Comparison of ENCODE assay signal across 11 cellular contexts in genomic region chr16:30068333-30068732, GRCh38. TPM values are rescaled to one million over a fixed set of nuclear protein-coding genes. Genes with fewer than 3 reads are reported as not detected.
DNase-seq lines count a peak whose midpoint lies in the region; ATAC-seq and TF ChIP-seq lines count a peak whose summit lies in the region.
"Had no signal": no experiment of that assay in that cellular context is flagged by ENCODE, and none has a peak within 500 bp of the region (broad histone marks: within the 10 kb centered on the region; RNA-seq: fewer than 3 reads in every experiment).

No MANE protein-coding gene starts in this region.

- H3K9ac ChIP-seq in skeletal muscle satellite cell (ENCODE audit: low read depth, low read length), result peak overlapping the region; percentile 26

- H3K36me3 Mint-ChIP-seq in T-helper 1 cell treated with Interleukin-12 subunit alpha and Interleukin-12 subunit beta and Interleukin-4 antibody, amounts not matched to agents 30 μg/mL and 1 μg/mL, for 36 hours (ENCODE audit: low read depth), result peaks cover 43% of the 10 kb centered on the region
- peaks cover 98% of the 10 kb centered on the region for H3K36me3 Mint-ChIP-seq in dendritic cell treated with granulocyte-macrophage colony-stimulating factor and Interleukin-4, amounts not matched to agents 40 ng/mL and 50 ng/mL, for 4 days (ENCODE audit: low read depth)

- DNase-seq in T-helper 1 cell (no peak), PC-9 (no peak), cerebellar cortex (ENCODE audit: low spot score) (no peak), KBM-7 (no peak)
- DNase-seq: kidney, NCI-H1105 treated with DMSO at 0.1 percent for 48 hours, thyroid gland had no signal

- intact Hi-C loops in PC-9 (cut with micrococcal nuclease; ENCODE audit: unreplicated experiment), result loop anchor here (5.0 kb wide), 1 partner anchor 589 kb away; the partner anchor contains the start of gene FBRS
- intact Hi-C loops in dendritic cell treated with granulocyte-macrophage colony-stimulating factor and Interleukin-4, amounts not matched to agents 40 ng/mL and 50 ng/mL, for 4 days (cut with micrococcal nuclease), result no loop called here

- peak overlapping the region; percentile 97 for H3K4me2 ChIP-seq in PC-9
- H3K4me2 ChIP-seq in skeletal muscle satellite cell (ENCODE audit: low read length), result peak overlapping the region; percentile 60

- H3K9me3 Mint-ChIP-seq in T-helper 1 cell treated with Interleukin-12 subunit alpha and Interleukin-12 subunit beta and Interleukin-4 antibody, amounts not matched to agents 30 μg/mL and 1 μg/mL, for 36 hours, result no peaks in the 10 kb centered on the region
- H3K9me3 Mint-ChIP-seq in dendritic cell treated with granulocyte-macrophage colony-stimulating factor and Interleukin-4, amounts not matched to agents 40 ng/mL and 50 ng/mL, for 4 days, result no peaks in the 10 kb centered on the region

- H2AFZ ChIP-seq in PC-9, result no peak overlapping the region

- no peak for ATAC-seq in GM19397 (IDR thresholded peaks at IDR 0.05; ENCODE audit: unreplicated experiment)

- H3K27me3 Mint-ChIP-seq in T-helper 1 cell treated with Interleukin-12 subunit alpha and Interleukin-12 subunit beta and Interleukin-4 antibody, amounts not matched to agents 30 μg/mL and 1 μg/mL, for 36 hours (ENCODE audit: low read depth), result no peaks in the 10 kb centered on the region
- no peaks in the 10 kb centered on the region for H3K27me3 Mint-ChIP-seq in dendritic cell treated with granulocyte-macrophage colony-stimulating factor and Interleukin-4, amounts not matched to agents 40 ng/mL and 50 ng/mL, for 4 days

- H3K4me1 ChIP-seq in PC-9 (replicated peaks; ENCODE audit: insufficient read depth), result peaks cover 25% of the 10 kb centered on the region
- peaks cover 47% of the 10 kb centered on the region for H3K4me1 ChIP-seq in skeletal muscle satellite cell (ENCODE audit: control insufficient read depth, insufficient read depth, low read length)

- peaks cover 89% of the 10 kb centered on the region for H3F3A ChIP-seq in PC-9 (ENCODE audit: insufficient read depth, low read depth)

- peaks cover 37% of the 10 kb centered on the region for H3K4me1 Mint-ChIP-seq in T-helper 1 cell treated with Interleukin-12 subunit alpha and Interleukin-12 subunit beta and Interleukin-4 antibody, amounts not matched to agents 30 μg/mL and 1 μg/mL, for 36 hours (ENCODE audit: low read depth)
- peaks cover 57% of the 10 kb centered on the region for H3K4me1 Mint-ChIP-seq in dendritic cell treated with granulocyte-macrophage colony-stimulating factor and Interleukin-4, amounts not matched to agents 40 ng/mL and 50 ng/mL, for 4 days (ENCODE audit: low read depth)

- in situ Hi-C loops in KBM-7 (cut with MboI; ENCODE audit: low pct_unique_long_range_greater_than_20kb, low sequenced_read_pairs), result no loop called here

- H3K9me2 ChIP-seq in PC-9 (ENCODE audit: insufficient read depth), result no peaks in the 10 kb centered on the region

- TF ChIP-seq CTCF in PC-9 (conservative IDR thresholded peaks at IDR 0.05), result no peak

- H4K20me1 ChIP-seq in PC-9 (ENCODE audit: insufficient read depth), result peaks cover 60% of the 10 kb centered on the region

- H3K9me3 ChIP-seq in PC-9 (ENCODE audit: insufficient read depth, low read depth), result no peaks in the 10 kb centered on the region
- no peaks in the 10 kb centered on the region for H3K9me3 ChIP-seq in skeletal muscle satellite cell (replicated peaks; ENCODE audit: low read length)
- H3K9me3 ChIP-seq: thyroid gland had no signal

- POLR2A ChIA-PET in PC-9 (lab: Charles Lee; ENCODE audit: unreplicated experiment), result no interaction called here

- H3K79me2 ChIP-seq in PC-9 (ENCODE audit: low read depth), result peaks cover 70% of the 10 kb centered on the region

- H3K36me3 ChIP-seq in PC-9 (ENCODE audit: low read depth), result peaks cover 51% of the 10 kb centered on the region
- peaks cover 68% of the 10 kb centered on the region for H3K36me3 ChIP-seq in skeletal muscle satellite cell (ENCODE audit: insufficient read depth, low read length)

- H3K27me3 ChIP-seq in PC-9 (ENCODE audit: insufficient read depth, low read depth) (no peaks in the 10 kb centered on the region), skeletal muscle satellite cell (ENCODE audit: control insufficient read depth, insufficient read depth, low read length) (no peaks in the 10 kb centered on the region)
- H3K27me3 ChIP-seq: thyroid gland had no signal

- peak overlapping the region; percentile 79 for H3K27ac Mint-ChIP-seq in T-helper 1 cell treated with Interleukin-12 subunit alpha and Interleukin-12 subunit beta and Interleukin-4 antibody, amounts not matched to agents 30 μg/mL and 1 μg/mL, for 36 hours
- peak overlapping the region; percentile 60 for H3K27ac Mint-ChIP-seq in dendritic cell treated with granulocyte-macrophage colony-stimulating factor and Interleukin-4, amounts not matched to agents 40 ng/mL and 50 ng/mL, for 4 days

- CTCF ChIA-PET in PC-9 (lab: Charles Lee), result no interaction called here

- BruUV-seq in PC-9 (replicated peaks; lab: Mats Ljungman, UMichigan), result no TSS peak

- H3K27ac ChIP-seq in PC-9, result peak overlapping the region; percentile 48
- H3K27ac ChIP-seq: thyroid gland had no signal

- no peak overlapping the region for H3K4me3 ChIP-seq in PC-9
- peak overlapping the region; percentile 12 for H3K4me3 ChIP-seq in skeletal muscle satellite cell (ENCODE audit: low read length)
- H3K4me3 ChIP-seq: thyroid gland had no signal

- H3K4me3 Mint-ChIP-seq in T-helper 1 cell treated with Interleukin-12 subunit alpha and Interleukin-12 subunit beta and Interleukin-4 antibody, amounts not matched to agents 30 μg/mL and 1 μg/mL, for 36 hours, result peak overlapping the region; percentile 65
- peak overlapping the region; percentile 30 for H3K4me3 Mint-ChIP-seq in dendritic cell treated with granulocyte-macrophage colony-stimulating factor and Interleukin-4, amounts not matched to agents 40 ng/mL and 50 ng/mL, for 4 days

RNA-seq across cellular contexts. Expression of gene ALDOA, which starts 2.8 kb away (rescaled TPM):
- total RNA-seq in PC-9 (2021), result 2,395 and 3,090 TPM in 2 replicates
- total RNA-seq in skeletal muscle satellite cell (2012; rRNA removed), result 1,251 and 1,685 TPM in 2 replicates

RNA-seq across cellular contexts. Expression of gene PPP4C, which starts 7.5 kb away (rescaled TPM):
- 246 and 268 TPM in 2 replicates for total RNA-seq in PC-9 (2021)
- 190 and 200 TPM in 2 replicates for total RNA-seq in skeletal muscle satellite cell (2012; rRNA removed)

RNA-seq across cellular contexts. Expression of gene TBX6, which starts 23.4 kb away (rescaled TPM):
- 8.3 and 9.6 TPM in 2 replicates for total RNA-seq in PC-9 (2021)
- total RNA-seq in skeletal muscle satellite cell (2012; rRNA removed), result under 0.01 TPM in 1 of 2 replicates, not detected in the other

RNA-seq across cellular contexts. Expression of gene YPEL3, which starts 27.7 kb away (rescaled TPM):
- 95.4 and 129 TPM in 2 replicates for total RNA-seq in PC-9 (2021)
- total RNA-seq in skeletal muscle satellite cell (2012; rRNA removed), result 2.8 and 3.7 TPM in 2 replicates

RNA-seq across cellular contexts. Expression of gene TLCD3B, which starts 37.3 kb away (rescaled TPM):
- 5.8 and 9.7 TPM in 2 replicates for total RNA-seq in PC-9 (2021)
- 0.66 TPM in 1 of 2 replicates, not detected in the other for total RNA-seq in skeletal muscle satellite cell (2012; rRNA removed)
- total RNA-seq: kidney had no signal
